ENCODE assay signal across 1 cellular context in genomic region chr2:226799976-226800940, GRCh38.
TF ChIP-seq lines count a peak whose summit lies in the region.

No MANE protein-coding gene starts in this region.

TF ChIP-seq in GM23338, 12 proteins besides CTCF, POLR2A, EP300 and RAD21 (continued from another document):
- TF ChIP-seq ZNF462 (CRISPR knock-in tag; IDR thresholded peaks at IDR 0.05) = no peak
